In the genomic region with DNA sequence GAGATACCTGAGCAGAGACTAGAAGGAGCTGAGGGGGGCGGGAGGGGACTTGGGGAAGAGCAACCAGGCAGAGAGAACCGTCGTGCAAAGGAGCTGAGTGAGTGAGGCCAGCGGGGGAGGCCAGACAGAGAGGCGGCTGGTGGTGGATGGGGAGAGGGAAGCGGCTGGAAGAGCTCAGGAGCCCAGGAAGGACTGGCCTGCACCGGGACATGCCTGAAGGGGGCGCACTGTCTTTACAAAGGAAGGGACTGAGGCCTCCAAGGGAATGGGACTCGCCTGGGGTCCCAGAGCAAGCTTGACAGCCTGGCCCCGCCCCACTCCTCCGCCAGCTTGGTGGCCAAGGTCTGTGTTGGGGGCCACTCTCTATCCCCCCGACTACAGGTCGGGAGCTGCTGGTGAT, we compare ENCODE assay signal across 14 cellular contexts. TPM values are rescaled to one million over a fixed set of nuclear protein-coding genes. Genes with fewer than 3 reads are reported as not detected.
DNase-seq lines count a peak whose midpoint lies in the region; ATAC-seq and TF ChIP-seq lines count a peak whose summit lies in the region.
"Had no signal": no experiment of that assay in that cellular context is flagged by ENCODE, and none has a peak within 500 bp of the region (broad histone marks: within the 10 kb centered on the region; RNA-seq: fewer than 3 reads in every experiment).

No MANE protein-coding gene starts in this region.

- ATAC-seq in natural killer cell treated with Interleukin-12 subunit alpha and Interleukin-12 subunit beta and Interleukin-15 and Interleukin-18, amount 100 ng/mL, for 72 hours = no peak
- no peak for ATAC-seq in GM21447 (IDR thresholded peaks at IDR 0.05; ENCODE audit: unreplicated experiment)

- TF ChIP-seq CTCF in cardiac fibroblast (IDR thresholded peaks at IDR 0.05; ENCODE audit: low read depth, low read length) = peak; percentile 52
- TF ChIP-seq CTCF in nephron (IDR thresholded peaks at IDR 0.05; ENCODE audit: unreplicated experiment in 3 of 3) = peak in 2 of 3 experiments; percentile 8 to 9
- TF ChIP-seq CTCF in CD14-positive monocyte (IDR thresholded peaks at IDR 0.05) = no peak

- H3K27ac Mint-ChIP-seq in nephron (no peak overlapping the region), CD14-positive monocyte (peak overlapping the region in 1 of 7 donors; percentile 57)
- no peak overlapping the region for H3K27ac Mint-ChIP-seq in natural killer cell treated with Interleukin-12 subunit alpha and Interleukin-12 subunit beta and Interleukin-15 and Interleukin-18, amount 100 ng/mL, for 72 hours
- H3K27ac Mint-ChIP-seq: activated naive CD8-positive, alpha-beta T cell; stimulated activated naive CD8-positive, alpha-beta T cell treated with anti-CD3 and anti-CD28 coated beads, Interleukin-15, Interleukin-2, amounts not matched to agents 100 ng/mL and 50 ng/mL, for 24 hours had no signal

- H3K4me3 ChIP-seq in cardiac fibroblast (replicated peaks in 1 of 2; ENCODE audit: low read depth in 2 of 2, low read length in 2 of 2) = no peak overlapping the region

- no peak for TF ChIP-seq EP300 in Ishikawa (IDR thresholded peaks at IDR 0.05; ENCODE audit: borderline replicate concordance)

- peak; percentile 30 for DNase-seq in EL
- peak in 1 of 2 donors; percentile 43 for DNase-seq in cardiac fibroblast (ENCODE audit: low read depth in 2 of 2)
- DNase-seq in CD14-positive monocyte (ENCODE audit: low spot score) = no peak
- DNase-seq in natural killer cell treated with Interleukin-12 subunit alpha and Interleukin-12 subunit beta and Interleukin-15 and Interleukin-18, amount 100 ng/mL, for 72 hours (ENCODE audit: low spot score) = no peak
- no peak for DNase-seq in HT-29 (ENCODE audit: low spot score)
- DNase-seq: DMS153; NCI-H2227 treated with DMSO at 0.1 percent for 48 hours; occipital lobe; stimulated activated CD4-positive, alpha-beta T cell treated with anti-CD3 and anti-CD28 coated beads, Interleukin-1b, Interleukin-23, amount 100 ng/mL, for 48 hours had no signal

- H3K4me1 Mint-ChIP-seq in nephron (no peaks in the 10 kb centered on the region), CD14-positive monocyte (peaks cover 2% of the 10 kb centered on the region)
- no peaks in the 10 kb centered on the region for H3K4me1 Mint-ChIP-seq in natural killer cell treated with Interleukin-12 subunit alpha and Interleukin-12 subunit beta and Interleukin-15 and Interleukin-18, amount 100 ng/mL, for 72 hours (ENCODE audit: low read depth in 2 of 2)

- intact Hi-C loops in CD14-positive monocyte (cut with micrococcal nuclease) = loop anchor here in 1 of 2 donors (5.0 to 10.0 kb wide), 2 partner anchors 143 to 221 kb away; no protein-coding TSS in a partner anchor

- H3K27me3 Mint-ChIP-seq in nephron (ENCODE audit: low read depth) = peaks cover 98% of the 10 kb centered on the region
- H3K27me3 Mint-ChIP-seq in CD14-positive monocyte (ENCODE audit: low read depth in 3 of 3) = peaks cover 75 to 96% (median 78%) of the 10 kb centered on the region in 3 donors
- H3K27me3 Mint-ChIP-seq in natural killer cell treated with Interleukin-12 subunit alpha and Interleukin-12 subunit beta and Interleukin-15 and Interleukin-18, amount 100 ng/mL, for 72 hours = peaks cover 39 to 48% of the 10 kb centered on the region in 2 donors

- no peak overlapping the region for H3K4me3 Mint-ChIP-seq in nephron
- H3K4me3 Mint-ChIP-seq in CD14-positive monocyte = peak overlapping the region in 1 of 2 donors; percentile 48
- H3K4me3 Mint-ChIP-seq in natural killer cell treated with Interleukin-12 subunit alpha and Interleukin-12 subunit beta and Interleukin-15 and Interleukin-18, amount 100 ng/mL, for 72 hours = no peak overlapping the region
- H3K4me3 Mint-ChIP-seq: activated naive CD8-positive, alpha-beta T cell; stimulated activated naive CD8-positive, alpha-beta T cell treated with anti-CD3 and anti-CD28 coated beads, Interleukin-15, Interleukin-2, amounts not matched to agents 100 ng/mL and 50 ng/mL, for 24 hours had no signal

- H3K9me3 Mint-ChIP-seq in nephron (peaks cover 27% of the 10 kb centered on the region), CD14-positive monocyte (peaks cover 12 to 40% (median 33%) of the 10 kb centered on the region in 7 donors)
- H3K9me3 Mint-ChIP-seq in natural killer cell treated with Interleukin-12 subunit alpha and Interleukin-12 subunit beta and Interleukin-15 and Interleukin-18, amount 100 ng/mL, for 72 hours = no peaks in the 10 kb centered on the region

- H3K36me3 Mint-ChIP-seq in nephron (ENCODE audit: low read depth) (no peaks in the 10 kb centered on the region), CD14-positive monocyte (peaks cover 0 to 5% of the 10 kb centered on the region in 2 donors)
- H3K36me3 Mint-ChIP-seq in natural killer cell treated with Interleukin-12 subunit alpha and Interleukin-12 subunit beta and Interleukin-15 and Interleukin-18, amount 100 ng/mL, for 72 hours = peaks cover 15% of the 10 kb centered on the region

- peak; percentile 19; the same call in 1 of the 2 replicates for TF ChIP-seq RAD21 in Ishikawa (IDR thresholded peaks at IDR 0.05; ENCODE audit: low read depth)

TF ChIP-seq in Ishikawa, 13 proteins besides CTCF, POLR2A, EP300 and RAD21:
- no peak for TF ChIP-seq YY1 (IDR thresholded peaks at IDR 0.05; ENCODE audit: low read depth)
- TF ChIP-seq EGR1 (IDR thresholded peaks at IDR 0.05) = no peak
- TF ChIP-seq, protein P1, sequence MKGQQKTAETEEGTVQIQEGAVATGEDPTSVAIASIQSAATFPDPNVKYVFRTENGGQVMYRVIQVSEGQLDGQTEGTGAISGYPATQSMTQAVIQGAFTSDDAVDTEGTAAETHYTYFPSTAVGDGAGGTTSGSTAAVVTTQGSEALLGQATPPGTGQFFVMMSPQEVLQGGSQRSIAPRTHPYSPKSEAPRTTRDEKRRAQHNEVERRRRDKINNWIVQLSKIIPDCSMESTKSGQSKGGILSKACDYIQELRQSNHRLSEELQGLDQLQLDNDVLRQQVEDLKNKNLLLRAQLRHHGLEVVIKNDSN (IDR thresholded peaks at IDR 0.05) = no peak
- no peak for TF ChIP-seq CEBPB (IDR thresholded peaks at IDR 0.05)
- no peak for TF ChIP-seq NFIC (IDR thresholded peaks at IDR 0.05)
- TF ChIP-seq TCF12 (IDR thresholded peaks at IDR 0.05; ENCODE audit: low read depth) = no peak
- no peak for TF ChIP-seq CREB1 (IDR thresholded peaks at IDR 0.05; ENCODE audit: low read depth)
- no peak for TF ChIP-seq TAF1 (IDR thresholded peaks at IDR 0.05; ENCODE audit: low read depth)
- TF ChIP-seq, protein P2, sequence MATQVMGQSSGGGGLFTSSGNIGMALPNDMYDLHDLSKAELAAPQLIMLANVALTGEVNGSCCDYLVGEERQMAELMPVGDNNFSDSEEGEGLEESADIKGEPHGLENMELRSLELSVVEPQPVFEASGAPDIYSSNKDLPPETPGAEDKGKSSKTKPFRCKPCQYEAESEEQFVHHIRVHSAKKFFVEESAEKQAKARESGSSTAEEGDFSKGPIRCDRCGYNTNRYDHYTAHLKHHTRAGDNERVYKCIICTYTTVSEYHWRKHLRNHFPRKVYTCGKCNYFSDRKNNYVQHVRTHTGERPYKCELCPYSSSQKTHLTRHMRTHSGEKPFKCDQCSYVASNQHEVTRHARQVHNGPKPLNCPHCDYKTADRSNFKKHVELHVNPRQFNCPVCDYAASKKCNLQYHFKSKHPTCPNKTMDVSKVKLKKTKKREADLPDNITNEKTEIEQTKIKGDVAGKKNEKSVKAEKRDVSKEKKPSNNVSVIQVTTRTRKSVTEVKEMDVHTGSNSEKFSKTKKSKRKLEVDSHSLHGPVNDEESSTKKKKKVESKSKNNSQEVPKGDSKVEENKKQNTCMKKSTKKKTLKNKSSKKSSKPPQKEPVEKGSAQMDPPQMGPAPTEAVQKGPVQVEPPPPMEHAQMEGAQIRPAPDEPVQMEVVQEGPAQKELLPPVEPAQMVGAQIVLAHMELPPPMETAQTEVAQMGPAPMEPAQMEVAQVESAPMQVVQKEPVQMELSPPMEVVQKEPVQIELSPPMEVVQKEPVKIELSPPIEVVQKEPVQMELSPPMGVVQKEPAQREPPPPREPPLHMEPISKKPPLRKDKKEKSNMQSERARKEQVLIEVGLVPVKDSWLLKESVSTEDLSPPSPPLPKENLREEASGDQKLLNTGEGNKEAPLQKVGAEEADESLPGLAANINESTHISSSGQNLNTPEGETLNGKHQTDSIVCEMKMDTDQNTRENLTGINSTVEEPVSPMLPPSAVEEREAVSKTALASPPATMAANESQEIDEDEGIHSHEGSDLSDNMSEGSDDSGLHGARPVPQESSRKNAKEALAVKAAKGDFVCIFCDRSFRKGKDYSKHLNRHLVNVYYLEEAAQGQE (IDR thresholded peaks at IDR 0.05; ENCODE audit: low read depth) = no peak
- no peak for TF ChIP-seq ZBTB7A (IDR thresholded peaks at IDR 0.05; ENCODE audit: low read depth)
- no peak for TF ChIP-seq FOXM1 (IDR thresholded peaks at IDR 0.05; ENCODE audit: borderline replicate concordance, low read depth)
- TF ChIP-seq TEAD4 (IDR thresholded peaks at IDR 0.05) = no peak
- TF ChIP-seq, protein P3, sequence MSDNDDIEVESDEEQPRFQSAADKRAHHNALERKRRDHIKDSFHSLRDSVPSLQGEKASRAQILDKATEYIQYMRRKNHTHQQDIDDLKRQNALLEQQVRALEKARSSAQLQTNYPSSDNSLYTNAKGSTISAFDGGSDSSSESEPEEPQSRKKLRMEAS (IDR thresholded peaks at IDR 0.05) = no peak

RNA-seq across cellular contexts. Expression of a gene that starts 14.9 kb away (rescaled TPM):
- polyA plus RNA-seq in CD14-positive monocyte = not detected
- total RNA-seq in natural killer cell treated with Interleukin-12 subunit alpha and Interleukin-12 subunit beta and Interleukin-15 and Interleukin-18, amount 100 ng/mL, for 72 hours = not detected
- total RNA-seq in HT-29 (2014; rRNA removed; shearing (Covaris generic)) = not detected in 2 replicates
- total RNA-seq: occipital lobe had no signal

RNA-seq across cellular contexts. Expression of a gene that starts 43.8 kb away (rescaled TPM):
- 1 to 10 TPM; 1.6 to 1.8 TPM for polyA plus RNA-seq in CD14-positive monocyte
- 1 to 10 TPM; 2.3 to 2.8 TPM for total RNA-seq in natural killer cell treated with Interleukin-12 subunit alpha and Interleukin-12 subunit beta and Interleukin-15 and Interleukin-18, amount 100 ng/mL, for 72 hours
- 0.65 and 2.0 TPM in 2 replicates for total RNA-seq in HT-29 (2014; rRNA removed; shearing (Covaris generic))
